8 cellular contexts compared by ENCODE assay signal in genomic region chr18:37963837-37964236, GRCh38.
"Had no signal": no experiment of that assay in that cellular context is flagged by ENCODE, and none has a peak within 500 bp of the region (broad histone marks: within the 10 kb centered on the region; RNA-seq: fewer than 3 reads in every experiment).

No MANE protein-coding gene starts in this region.

- DNase-seq: GM23248, GOT3, H7, H9, HCEC 1CT, HFFc6 had no signal

- H3K27ac ChIP-seq: GM23248 had no signal

- H3K36me3 ChIP-seq: HAP-1 had no signal

- H3K4me1 ChIP-seq: HAP-1 had no signal

- H3K4me3 ChIP-seq: GM23248, GM23338, HAP-1 had no signal

- H3K9me3 ChIP-seq: HAP-1 had no signal
